ENCODE assay signal across 1 cellular context in genomic region chrX:80747832-80748231, GRCh38.
TF ChIP-seq lines count a peak whose summit lies in the region.

No MANE protein-coding gene starts in this region.

TF ChIP-seq in GM12878, 131 proteins besides CTCF, POLR2A, EP300 and RAD21 (continued from another document):
- TF ChIP-seq NKRF (conservative IDR thresholded peaks at IDR 0.05) (no peak), SMAD1 (IDR thresholded peaks at IDR 0.05; ENCODE audit: low read depth, partially characterized antibody) (no peak), GATAD2B (conservative IDR thresholded peaks at IDR 0.05; ENCODE audit: low read depth) (no peak), MYC (IDR thresholded peaks at IDR 0.05; ENCODE audit: insufficient read depth, insufficient read length, insufficient replicate concordance, low read length, severe bottlenecking) (no peak), SUZ12 (IDR thresholded peaks at IDR 0.05; ENCODE audit: unreplicated experiment) (no peak), ZNF274 (IDR thresholded peaks at IDR 0.05; ENCODE audit: insufficient read depth, insufficient read length) (no peak), MEF2A (IDR thresholded peaks at IDR 0.05; ENCODE audit: insufficient read depth, low read depth, low read length) (no peak)
TF ChIP-seq in GM12878: peak in this region for 0.
